29 cellular contexts compared by ENCODE assay signal in genomic region chr2:190714958-190715357, GRCh38.
DNase-seq lines count a peak whose midpoint lies in the region; ATAC-seq, FAIRE-seq and TF ChIP-seq lines count a peak whose summit lies in the region.
"Had no signal": no experiment of that assay in that cellular context is flagged by ENCODE, and none has a peak within 500 bp of the region (broad histone marks: within the 10 kb centered on the region; RNA-seq: fewer than 3 reads in every experiment).

No MANE protein-coding gene starts in this region.

- H3K9me3 ChIP-seq in mammary epithelial cell (replicated peaks; ENCODE audit: insufficient read depth, low read length) (no peaks in the 10 kb centered on the region), keratinocyte (ENCODE audit: control insufficient read depth, low read depth, low read length) (no peaks in the 10 kb centered on the region), HAP-1 (no peaks in the 10 kb centered on the region)
- H3K9me3 ChIP-seq: right lobe of liver, SK-N-SH had no signal

- H3K27me3 ChIP-seq in mammary epithelial cell (ENCODE audit: insufficient read depth, low read length) (no peaks in the 10 kb centered on the region), keratinocyte (ENCODE audit: control insufficient read depth, extremely low read depth, insufficient read depth, low read length) (no peaks in the 10 kb centered on the region), HAP-1 (ENCODE audit: low read depth) (no peaks in the 10 kb centered on the region)
- H3K27me3 ChIP-seq: heart left ventricle, neural progenitor cell, right lobe of liver had no signal

- 57% methylated on average over 5 of the region's 5 CpGs for WGBS in mammary epithelial cell (ENCODE audit: low coverage, missing lambda C conversion rate)

- in situ Hi-C loops in mammary epithelial cell (cut with MboI; ENCODE audit: low sequenced_read_pairs in 2 of 2), result no loop called here
- in situ Hi-C loops in HAP-1 (cut with MboI; ENCODE audit: low sequenced_read_pairs), result no loop called here

- peak overlapping the region; percentile 22 for H3K4me2 ChIP-seq in mammary epithelial cell (ENCODE audit: insufficient read depth, low read depth, low read length)
- no peak overlapping the region for H3K4me2 ChIP-seq in keratinocyte (ENCODE audit: control insufficient read depth, extremely low read depth, insufficient read depth, low read depth, low read length)
- H3K4me2 ChIP-seq: neural progenitor cell, SK-N-SH had no signal

- no peak for ATAC-seq in GM19467 (IDR thresholded peaks at IDR 0.05; ENCODE audit: unreplicated experiment)
- ATAC-seq: activated T-helper 17 cell treated with anti-CD3 and anti-CD28 coated beads, Interleukin-2, amount 50 U/mL, for 72 hours; heart left ventricle; right lobe of liver had no signal

- H3K36me3 ChIP-seq in mammary epithelial cell (ENCODE audit: insufficient read depth, low read length), result no peaks in the 10 kb centered on the region
- H3K36me3 ChIP-seq in keratinocyte (ENCODE audit: control insufficient read depth in 2 of 2, extremely low read depth in 1 of 2, insufficient read depth in 2 of 2, low read length in 2 of 2), result no peaks in the 10 kb centered on the region
- no peaks in the 10 kb centered on the region for H3K36me3 ChIP-seq in HAP-1 (replicated peaks)
- H3K36me3 ChIP-seq: heart left ventricle, neural progenitor cell, right lobe of liver, WERI-Rb-1 had no signal

- TF ChIP-seq CTCF in AG10803 (conservative IDR thresholded peaks at IDR 0.05; ENCODE audit: low read length) (no peak), mammary epithelial cell (conservative IDR thresholded peaks at IDR 0.05 in 1 of 2, IDR thresholded peaks at IDR 0.05 in 1 of 2; ENCODE audit: extremely low read depth in 1 of 2, insufficient read depth in 1 of 2, low read depth in 1 of 2, low read length in 2 of 2) (no peak), keratinocyte (optimal IDR thresholded peaks at IDR 0.05 in 1 of 3, IDR thresholded peaks at IDR 0.05 in 1 of 3, conservative IDR thresholded peaks at IDR 0.05 in 1 of 3; ENCODE audit: extremely low read depth in 1 of 3, insufficient read depth in 2 of 3, low read length in 3 of 3) (no peak), nephron progenitor cell (IDR thresholded peaks at IDR 0.05) (no peak)

- BruUV-seq in mammary epithelial cell (replicated peaks; lab: Mats Ljungman, UMichigan), result no TSS peak

- CTCF ChIA-PET in mammary epithelial cell (lab: Charles Lee; ENCODE audit: low non-redundant PET), result no interaction called here

- H2AFZ ChIP-seq in mammary epithelial cell (ENCODE audit: low read depth, low read length) (peak overlapping the region; percentile 70), keratinocyte (ENCODE audit: control insufficient read depth, low read length) (peak overlapping the region; percentile 66)
- H2AFZ ChIP-seq: neural progenitor cell had no signal

- H3K9me3 Mint-ChIP-seq in nephron progenitor cell, result peaks cover 12% of the 10 kb centered on the region
- H3K9me3 Mint-ChIP-seq: activated naive CD8-positive, alpha-beta T cell treated with anti-CD3 and anti-CD28 coated beads for 36 hours; activated T-helper 17 cell treated with anti-CD3 and anti-CD28 coated beads, Interleukin-2, amount 50 U/mL, for 72 hours; neural progenitor cell had no signal

- no peaks in the 10 kb centered on the region for H3K36me3 Mint-ChIP-seq in nephron progenitor cell (ENCODE audit: low read depth)
- H3K36me3 Mint-ChIP-seq: activated naive CD8-positive, alpha-beta T cell treated with anti-CD3 and anti-CD28 coated beads for 36 hours; IgD-negative memory B cell; neural progenitor cell; type B pancreatic cell had no signal

- dilution Hi-C loops in mammary epithelial cell (cut with HindIII; ENCODE audit: low sequenced_read_pairs), result loop anchor here (5.0 kb wide), 1 partner anchor 63 kb away; no protein-coding TSS in a partner anchor
- dilution Hi-C loops in keratinocyte (cut with MboI; ENCODE audit: extremely low pct_ligation_motif_present, low sequenced_read_pairs), result no loop called here

- H3K4me3 ChIP-seq in AG10803 (ENCODE audit: low read length) (no peak overlapping the region), mammary epithelial cell (replicated peaks in 1 of 3; ENCODE audit: insufficient read depth in 1 of 3, low read depth in 2 of 3, low read length in 3 of 3) (no peak overlapping the region), keratinocyte (ENCODE audit: control insufficient read depth in 2 of 3, extremely low read depth in 1 of 3, insufficient read depth in 2 of 3, low read depth in 1 of 3, low read length in 3 of 3) (no peak overlapping the region), HAP-1 (no peak overlapping the region)
- H3K4me3 ChIP-seq: coronary artery, heart left ventricle, neural progenitor cell, right lobe of liver had no signal

- H3K27ac ChIP-seq in mammary epithelial cell (ENCODE audit: insufficient read depth, low read depth, low read length) (no peak overlapping the region), keratinocyte (ENCODE audit: control insufficient read depth, insufficient read depth, low read length) (no peak overlapping the region)
- H3K27ac ChIP-seq: coronary artery, heart left ventricle, HL-60, neural progenitor cell, right lobe of liver, WERI-Rb-1 had no signal

- no peaks in the 10 kb centered on the region for H3K9me1 ChIP-seq in keratinocyte (ENCODE audit: control insufficient read depth, extremely low read depth, insufficient read depth, low read length)

- DNase-seq in AG10803 (ENCODE audit: low read depth), result peak; percentile 57
- peak; percentile 41 for DNase-seq in LHCN-M2 (ENCODE audit: low read depth)
- peak; percentile 64 for DNase-seq in mammary epithelial cell
- DNase-seq in keratinocyte (ENCODE audit: low read depth, low spot score), result peak; percentile 9
- no peak for DNase-seq in HAP-1 (ENCODE audit: low spot score in 2 of 2)
- DNase-seq in nephron progenitor cell, result no peak
- DNase-seq in COLO829 (ENCODE audit: low spot score), result no peak
- DNase-seq: activated CD4-positive, alpha-beta T cell treated with anti-CD3 and anti-CD28 coated beads, Interleukin-2, amount 50 U/mL, for 1 hour; activated naive CD8-positive, alpha-beta T cell treated with anti-CD3 and anti-CD28 coated beads for 36 hours; DMS53; heart left ventricle; NCI-H526; posterior cingulate gyrus; right lobe of liver; RPMI8226; SK-N-SH; stimulated activated CD4-positive, alpha-beta T cell treated with anti-CD3 and anti-CD28 coated beads, Interleukin-15, amount 100 ng/mL, for 24 hours; stimulated activated CD8-positive, alpha-beta memory T cell treated with anti-CD3 and anti-CD28 coated beads, Interleukin-4, amount 100 ng/mL, for 48 hours; T-helper 2 cell; WERI-Rb-1 had no signal

- H3K27me3 Mint-ChIP-seq in nephron progenitor cell (ENCODE audit: low read depth, poor library complexity), result peaks cover 3% of the 10 kb centered on the region
- H3K27me3 Mint-ChIP-seq: activated naive CD8-positive, alpha-beta T cell treated with anti-CD3 and anti-CD28 coated beads for 36 hours; activated T-helper 17 cell treated with anti-CD3 and anti-CD28 coated beads, Interleukin-2, amount 50 U/mL, for 72 hours; IgD-negative memory B cell; type B pancreatic cell had no signal

- H3K27ac Mint-ChIP-seq in nephron progenitor cell, result no peak overlapping the region
- H3K27ac Mint-ChIP-seq: activated naive CD8-positive, alpha-beta T cell treated with anti-CD3 and anti-CD28 coated beads for 36 hours; activated T-helper 17 cell treated with anti-CD3 and anti-CD28 coated beads, Interleukin-2, amount 50 U/mL, for 72 hours; neural progenitor cell; type B pancreatic cell had no signal

- intact Hi-C loops in mammary epithelial cell (cut with micrococcal nuclease), result no loop called here

- H3K79me2 ChIP-seq in mammary epithelial cell (ENCODE audit: insufficient read depth, low read length) (no peaks in the 10 kb centered on the region), keratinocyte (ENCODE audit: control insufficient read depth, insufficient read depth, low read length) (no peaks in the 10 kb centered on the region)

- H3K9ac ChIP-seq in mammary epithelial cell (ENCODE audit: insufficient read depth, low read length), result no peak overlapping the region
- H3K9ac ChIP-seq in keratinocyte (ENCODE audit: control insufficient read depth, extremely low read depth, insufficient read depth, low read length), result no peak overlapping the region
- H3K9ac ChIP-seq: neural progenitor cell, SK-N-SH had no signal

- H3K4me1 Mint-ChIP-seq in nephron progenitor cell, result peaks cover 33% of the 10 kb centered on the region
- H3K4me1 Mint-ChIP-seq: neural progenitor cell had no signal

- no peak overlapping the region for H3K4me3 Mint-ChIP-seq in nephron progenitor cell
- H3K4me3 Mint-ChIP-seq: activated naive CD8-positive, alpha-beta T cell treated with anti-CD3 and anti-CD28 coated beads for 36 hours; activated T-helper 17 cell treated with anti-CD3 and anti-CD28 coated beads, Interleukin-2, amount 50 U/mL, for 72 hours; IgD-negative memory B cell; neural progenitor cell; type B pancreatic cell had no signal

- no peaks in the 10 kb centered on the region for H4K20me1 ChIP-seq in mammary epithelial cell (ENCODE audit: insufficient read depth, low read length)
- H4K20me1 ChIP-seq in keratinocyte (ENCODE audit: control insufficient read depth, extremely low read depth, insufficient read depth, low read length), result no peaks in the 10 kb centered on the region

- FAIRE-seq in keratinocyte (lab: Jason Lieb, UNC), result peak; percentile 66
- FAIRE-seq: GM12891, GM19239 had no signal

- H3K4me1 ChIP-seq in mammary epithelial cell (ENCODE audit: insufficient read depth, low read length) (peaks cover 30% of the 10 kb centered on the region), keratinocyte (ENCODE audit: control insufficient read depth, extremely low read depth, insufficient read depth, low read length) (peaks cover 20% of the 10 kb centered on the region), HAP-1 (no peaks in the 10 kb centered on the region)
- H3K4me1 ChIP-seq: neural progenitor cell, right lobe of liver had no signal

Comparison
In these comparisons a context has a peak if more than half of its experiments do, and no peak if none do; other contexts are left out.
1. DNase-seq: peak in AG10803 (single experiment), LHCN-M2 (single experiment), mammary epithelial cell (single experiment) and keratinocyte (single experiment); none in HAP-1 (0 of 2), nephron progenitor cell (single experiment) and COLO829 (single experiment).